ENCODE assay signal across 1 cellular context in genomic region chr1:107525146-107525545, GRCh38.
TF ChIP-seq lines count a peak whose summit lies in the region.

No MANE protein-coding gene starts in this region.

TF ChIP-seq in H1, 55 proteins besides CTCF, POLR2A, EP300 and RAD21:
- peak; percentile 97 for TF ChIP-seq CEBPB (IDR thresholded peaks at IDR 0.05; ENCODE audit: low read depth, low read length)
- TF ChIP-seq SIN3A (conservative IDR thresholded peaks at IDR 0.05 in 1 of 2, IDR thresholded peaks at IDR 0.05 in 1 of 2; ENCODE audit: low read depth in 1 of 2, low read length in 2 of 2) = no peak
